13 cellular contexts compared by ENCODE assay signal in the genomic region with DNA sequence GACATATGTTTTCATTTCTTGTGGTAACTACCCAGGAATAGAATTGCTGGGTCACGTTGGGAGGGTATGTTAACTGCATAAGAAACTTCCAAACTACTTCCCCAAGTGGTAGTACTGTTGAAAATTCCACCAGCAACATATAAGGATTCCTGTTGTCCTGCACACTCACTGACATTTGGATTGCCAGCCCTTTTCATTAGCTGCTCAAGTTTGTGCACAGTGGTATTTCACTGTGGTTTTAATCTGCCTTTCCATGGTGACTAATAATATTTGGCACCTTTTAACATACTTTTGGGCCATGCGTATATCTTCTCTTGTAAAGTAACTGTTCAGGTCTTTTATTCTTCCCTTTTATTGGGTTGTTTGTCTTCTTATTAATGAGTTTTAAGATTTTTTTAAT.
DNase-seq lines count a peak whose midpoint lies in the region; ATAC-seq and TF ChIP-seq lines count a peak whose summit lies in the region.
"Had no signal": no experiment of that assay in that cellular context is flagged by ENCODE, and none has a peak within 500 bp of the region (broad histone marks: within the 10 kb centered on the region; RNA-seq: fewer than 3 reads in every experiment).

No MANE protein-coding gene starts in this region.

- intact Hi-C loops in right cardiac atrium (cut with DNase I): no loop called here

- H3K27me3 ChIP-seq in brain microvascular endothelial cell (replicated peaks): no peaks in the 10 kb centered on the region
- H3K27me3 ChIP-seq in right cardiac atrium (ENCODE audit: control insufficient read depth, insufficient read depth): no peaks in the 10 kb centered on the region
- H3K27me3 ChIP-seq: suprapubic skin had no signal

- ATAC-seq in right cardiac atrium (peak; percentile 50 to 69), GM21825 (IDR thresholded peaks at IDR 0.05; ENCODE audit: unreplicated experiment) (no peak)

- H3K27ac ChIP-seq in brain microvascular endothelial cell: no peak overlapping the region
- peak overlapping the region; percentile 72 for H3K27ac ChIP-seq in right cardiac atrium (ENCODE audit: low read length)
- H3K27ac ChIP-seq in temporal lobe (ENCODE audit: low read depth, low read length): peak overlapping the region; percentile 99
- H3K27ac ChIP-seq: suprapubic skin had no signal

- H3K9me3 ChIP-seq in right cardiac atrium (ENCODE audit: control insufficient read depth, low read length): no peaks in the 10 kb centered on the region
- H3K9me3 ChIP-seq: suprapubic skin had no signal

- WGBS in right cardiac atrium: 28% methylated on average over 2 of the region's 2 CpGs

- no peak overlapping the region for H3K4me3 ChIP-seq in HFF-Myc (replicated peaks; ENCODE audit: low read depth, low read length)
- no peak overlapping the region for H3K4me3 ChIP-seq in brain microvascular endothelial cell (ENCODE audit: low read depth, low read length)
- H3K4me3 ChIP-seq in right cardiac atrium (ENCODE audit: low read length): no peak overlapping the region
- H3K4me3 ChIP-seq: suprapubic skin had no signal

- DNase-seq in HFF-Myc (ENCODE audit: extremely low read depth, low read depth) (peak; percentile 9), brain microvascular endothelial cell (peak; percentile 43), right cardiac atrium (no peak), SIG-M5 treated with dmso at 0.1 percent for 504 hours (lab: John Stamatoyannopoulos, UW; ENCODE audit: unreplicated experiment) (no peak), T-helper 1 cell (no peak)
- DNase-seq: activated CD8-positive, alpha-beta memory T cell treated with anti-CD3 and anti-CD28 coated beads for 24 hours; activated naive CD4-positive, alpha-beta T cell treated with Interleukin-2 at 50 U/mL for 16 hours; DMS79 treated with DMSO at 0.1 percent for 48 hours; Karpas-422; T-helper 9 cell had no signal

- H3K4me1 ChIP-seq in right cardiac atrium (ENCODE audit: control insufficient read depth, insufficient read depth, low read length): peaks cover 21% of the 10 kb centered on the region

- in situ Hi-C loops in brain microvascular endothelial cell (cut with HindIII; ENCODE audit: low pct_ligation_motif_present, low sequenced_read_pairs): no loop called here

- H3K36me3 ChIP-seq in brain microvascular endothelial cell (replicated peaks): no peaks in the 10 kb centered on the region
- H3K36me3 ChIP-seq: suprapubic skin had no signal

- TF ChIP-seq CTCF in HFF-Myc (IDR thresholded peaks at IDR 0.05; ENCODE audit: low read depth, low read length, missing control alignments): no peak
- no peak for TF ChIP-seq CTCF in brain microvascular endothelial cell (IDR thresholded peaks at IDR 0.05; ENCODE audit: low read depth, low read length, missing control alignments)

Comparison
In these comparisons a context has a peak if more than half of its experiments do, and no peak if none do; other contexts are left out.
1. DNase-seq: peak in HFF-Myc (single experiment) and brain microvascular endothelial cell (single experiment); none in right cardiac atrium (0 of 3), SIG-M5 treated with dmso at 0.1 percent for 504 hours (single experiment) and T-helper 1 cell (0 of 5).